Comparison of ENCODE assay signal across 15 cellular contexts in genomic region chr11:86623736-86624135, GRCh38. TPM values are rescaled to one million over a fixed set of nuclear protein-coding genes. Genes with fewer than 3 reads are reported as not detected.
DNase-seq lines count a peak whose midpoint lies in the region; ATAC-seq and TF ChIP-seq lines count a peak whose summit lies in the region.
"Had no signal": no experiment of that assay in that cellular context is flagged by ENCODE, and none has a peak within 500 bp of the region (broad histone marks: within the 10 kb centered on the region; RNA-seq: fewer than 3 reads in every experiment).

No MANE protein-coding gene starts in this region.

- intact Hi-C loops in A673 (cut with micrococcal nuclease; ENCODE audit: unreplicated experiment) = no loop called here

- no peaks in the 10 kb centered on the region for H4K20me1 ChIP-seq in SK-N-SH (ENCODE audit: insufficient read depth)
- H4K20me1 ChIP-seq in hepatocyte (ENCODE audit: insufficient read depth, poor library complexity, severe bottlenecking) = no peaks in the 10 kb centered on the region
- H4K20me1 ChIP-seq in smooth muscle cell (ENCODE audit: low read depth) = no peaks in the 10 kb centered on the region

- 0 out of 2 replicates have a peak, but pooled peaks cover 3% of the 10 kb centered on the region for H3K79me2 ChIP-seq in SK-N-SH (ENCODE audit: insufficient read depth)
- no peaks in the 10 kb centered on the region for H3K79me2 ChIP-seq in hepatocyte
- H3K79me2 ChIP-seq in smooth muscle cell (ENCODE audit: low read depth) = no peaks in the 10 kb centered on the region

- H3F3A ChIP-seq in SK-N-SH (replicated peaks; ENCODE audit: insufficient read depth) (peaks cover 21% of the 10 kb centered on the region), smooth muscle cell (ENCODE audit: low read depth) (no peaks in the 10 kb centered on the region)

- TF ChIP-seq CTCF in SK-N-SH (IDR thresholded peaks at IDR 0.05) (no peak), RWPE2 (IDR thresholded peaks at IDR 0.05; ENCODE audit: poor library complexity, severe bottlenecking) (no peak), hepatocyte (IDR thresholded peaks at IDR 0.05; ENCODE audit: poor library complexity) (no peak), smooth muscle cell (IDR thresholded peaks at IDR 0.05; ENCODE audit: borderline replicate concordance, insufficient read depth, poor library complexity, severe bottlenecking) (no peak), A673 (conservative IDR thresholded peaks at IDR 0.05; ENCODE audit: low read depth, low read length) (no peak)

- H3K4me2 ChIP-seq in SK-N-SH (no peak overlapping the region), hepatocyte (no peak overlapping the region), smooth muscle cell (no peak overlapping the region)

- no peaks in the 10 kb centered on the region for H3K36me3 ChIP-seq in SK-N-SH (replicated peaks in 1 of 2; ENCODE audit: control insufficient read depth in 1 of 2, insufficient read depth in 2 of 2, low read length in 1 of 2)
- no peaks in the 10 kb centered on the region for H3K36me3 ChIP-seq in RWPE2 (ENCODE audit: low read depth)
- H3K36me3 ChIP-seq in hepatocyte (replicated peaks; ENCODE audit: insufficient read depth, low read depth) = no peaks in the 10 kb centered on the region
- no peaks in the 10 kb centered on the region for H3K36me3 ChIP-seq in smooth muscle cell (ENCODE audit: low read depth)
- no peaks in the 10 kb centered on the region for H3K36me3 ChIP-seq in A673 (ENCODE audit: insufficient read depth, low read length, poor library complexity, severe bottlenecking)
- H3K36me3 ChIP-seq: BE2C had no signal

- 92% methylated on average over 4 of the region's 4 CpGs for WGBS in SK-N-SH (ENCODE audit: low lambda C conversion rate)
- WGBS in hepatocyte (ENCODE audit: low lambda C conversion rate, missing lambda C conversion rate) = 77% methylated on average over 4 of the region's 4 CpGs
- WGBS in smooth muscle cell (ENCODE audit: low lambda C conversion rate) = 92% methylated on average over 4 of the region's 4 CpGs

- H3K4me3 ChIP-seq in SK-N-SH (ENCODE audit: low read depth in 2 of 2, low read length in 1 of 2) = no peak overlapping the region
- no peak overlapping the region for H3K4me3 ChIP-seq in RWPE2 (ENCODE audit: severe bottlenecking)
- no peak overlapping the region for H3K4me3 ChIP-seq in hepatocyte
- no peak overlapping the region for H3K4me3 ChIP-seq in smooth muscle cell
- H3K4me3 ChIP-seq in A673 (ENCODE audit: low read depth, low read length, poor library complexity, severe bottlenecking) = no peak overlapping the region

- TF ChIP-seq EP300 in SK-N-SH (IDR thresholded peaks at IDR 0.05; ENCODE audit: borderline replicate concordance in 1 of 2, low read depth in 1 of 2, low read length in 1 of 2) = no peak

- no peaks in the 10 kb centered on the region for H3K9me3 ChIP-seq in SK-N-SH
- H3K9me3 ChIP-seq in RWPE2 (ENCODE audit: severe bottlenecking) = no peaks in the 10 kb centered on the region
- no peaks in the 10 kb centered on the region for H3K9me3 ChIP-seq in hepatocyte (ENCODE audit: low read depth)
- H3K9me3 ChIP-seq in smooth muscle cell (replicated peaks; ENCODE audit: low read depth) = no peaks in the 10 kb centered on the region
- H3K9me3 ChIP-seq in A673 (ENCODE audit: low read depth, low read length, poor library complexity, severe bottlenecking) = no peaks in the 10 kb centered on the region
- H3K9me3 ChIP-seq: BE2C had no signal

- ATAC-seq in SK-N-SH treated with all-trans-retinoic acid at 6 μM for 48 hours = no peak
- no peak for ATAC-seq in RWPE2 (ENCODE audit: low read depth)

- CTCF ChIA-PET in SK-N-SH (lab: Yijun Ruan, JAX) = no interaction called here
- CTCF ChIA-PET in A673 (lab: Charles Lee) = interaction anchor here (1.9 kb wide), 1 partner anchor 16 kb away, joined by 4 read pairs; no protein-coding TSS in a partner anchor

- H3K4me1 ChIP-seq in SK-N-SH (ENCODE audit: control insufficient read depth in 1 of 2, insufficient read depth in 2 of 2, low read depth in 1 of 2, low read length in 1 of 2) (peaks cover 5 to 9% of the 10 kb centered on the region in 2 experiments; a peak in 3 of 4 replicates), RWPE2 (ENCODE audit: insufficient read depth, poor library complexity, severe bottlenecking) (peaks cover 23% of the 10 kb centered on the region), hepatocyte (ENCODE audit: insufficient read depth) (peaks cover 6% of the 10 kb centered on the region), smooth muscle cell (ENCODE audit: low read depth) (peaks cover 9% of the 10 kb centered on the region), A673 (ENCODE audit: insufficient read depth, low read length, poor library complexity, severe bottlenecking) (no peaks in the 10 kb centered on the region)
- H3K4me1 ChIP-seq: BE2C had no signal

- no peak for TF ChIP-seq RAD21 in SK-N-SH (IDR thresholded peaks at IDR 0.05; ENCODE audit: low read length)

- H2AFZ ChIP-seq in SK-N-SH (ENCODE audit: low read depth) = no peak overlapping the region
- no peak overlapping the region for H2AFZ ChIP-seq in hepatocyte
- no peak overlapping the region for H2AFZ ChIP-seq in smooth muscle cell (ENCODE audit: low read depth)

- DNase-seq in SK-N-SH (no peak), RWPE2 (ENCODE audit: low spot score) (no peak), hepatocyte (ENCODE audit: low spot score) (no peak), smooth muscle cell (lab: John Stamatoyannopoulos, UW; ENCODE audit: unreplicated experiment) (no peak), NCI-H1417 treated with DMSO at 0.1 percent for 48 hours (lab: John Stamatoyannopoulos, UW) (no peak), A673 (ENCODE audit: low spot score) (no peak), CD1c-positive myeloid dendritic cell (ENCODE audit: extremely low spot score) (no peak)
- DNase-seq: BE2C; CD4-positive, alpha-beta memory T cell; DMS79 treated with DMSO at 0.1 percent for 48 hours; H9; NCI-H187 treated with DMSO at 0.1 percent for 48 hours; NCI-H446 had no signal

- no peaks in the 10 kb centered on the region for H3K27me3 ChIP-seq in SK-N-SH (ENCODE audit: insufficient read depth)
- no peaks in the 10 kb centered on the region for H3K27me3 ChIP-seq in RWPE2 (ENCODE audit: insufficient read depth, poor library complexity, severe bottlenecking)
- H3K27me3 ChIP-seq in hepatocyte = no peaks in the 10 kb centered on the region
- no peaks in the 10 kb centered on the region for H3K27me3 ChIP-seq in smooth muscle cell (ENCODE audit: low read depth)
- H3K27me3 ChIP-seq in A673 (replicated peaks; ENCODE audit: insufficient read depth, low read depth, low read length, poor library complexity) = no peaks in the 10 kb centered on the region
- H3K27me3 ChIP-seq: BE2C had no signal

- H3K27ac ChIP-seq in SK-N-SH (ENCODE audit: low read depth in 2 of 2, low read length in 1 of 2) (peak overlapping the region in 1 of 2 experiments; percentile 67; a peak in 2 of 4 replicates), RWPE2 (ENCODE audit: poor library complexity, severe bottlenecking) (peak overlapping the region; percentile 89), hepatocyte (peak overlapping the region; percentile 20), smooth muscle cell (ENCODE audit: low read depth) (peak overlapping the region; percentile 85), A673 (ENCODE audit: low read depth, low read length, poor library complexity, severe bottlenecking) (no peak overlapping the region)
- H3K27ac ChIP-seq: 22Rv1 had no signal

- POLR2A ChIA-PET in SK-N-SH (lab: Yijun Ruan, JAX) (no interaction called here), A673 (lab: Charles Lee; ENCODE audit: low non-redundant PET) (no interaction called here)

- no peaks in the 10 kb centered on the region for H3K9me2 ChIP-seq in SK-N-SH
- H3K9me2 ChIP-seq in hepatocyte (replicated peaks; ENCODE audit: insufficient read depth) = no peaks in the 10 kb centered on the region

- BruUV-seq in A673 (replicated peaks; lab: Mats Ljungman, UMichigan) = no TSS peak

- H3K9ac ChIP-seq in SK-N-SH = peak overlapping the region; percentile 7; the same call in 1 of the 2 replicates
- H3K9ac ChIP-seq in smooth muscle cell (ENCODE audit: low read depth) = peak overlapping the region; percentile 40

TF ChIP-seq in SK-N-SH treated with all-trans-retinoic acid at 6 μM for 48 hours, 23 proteins besides CTCF, POLR2A, EP300 and RAD21 (continues in another document):
- TF ChIP-seq ESRRG (CRISPR knock-in tag; IDR thresholded peaks at IDR 0.05) = no peak
- TF ChIP-seq TSHZ2 (CRISPR knock-in tag; IDR thresholded peaks at IDR 0.05) = no peak
- TF ChIP-seq BACH2 (CRISPR knock-in tag; IDR thresholded peaks at IDR 0.05; ENCODE audit: borderline replicate concordance) = no peak

RNA-seq across cellular contexts. Expression of gene ME3, which starts 48.7 kb away (rescaled TPM):
- polyA plus RNA-seq in SK-N-SH (2012; rRNA removed) (22.0 and 25.5 TPM in 2 replicates), hepatocyte (10.3 and 13.1 TPM in 2 replicates), smooth muscle cell (4.2 and 9.7 TPM in 2 replicates)
- polyA plus RNA-seq in SK-N-SH (2012; cell fraction: cytosol; rRNA removed) = 6.5 and 11.4 TPM in 2 replicates
- 106 and 111 TPM in 2 replicates for polyA plus RNA-seq in SK-N-SH (2012; cell fraction: nucleus; rRNA removed)
- total RNA-seq in hepatocyte (16.1 and 16.2 TPM in 2 replicates), smooth muscle cell (8.4 and 9.3 TPM in 2 replicates), A673 (2021) (6.9 and 7.6 TPM in 2 replicates)
